20 cellular contexts compared by ENCODE assay signal in the genomic region with DNA sequence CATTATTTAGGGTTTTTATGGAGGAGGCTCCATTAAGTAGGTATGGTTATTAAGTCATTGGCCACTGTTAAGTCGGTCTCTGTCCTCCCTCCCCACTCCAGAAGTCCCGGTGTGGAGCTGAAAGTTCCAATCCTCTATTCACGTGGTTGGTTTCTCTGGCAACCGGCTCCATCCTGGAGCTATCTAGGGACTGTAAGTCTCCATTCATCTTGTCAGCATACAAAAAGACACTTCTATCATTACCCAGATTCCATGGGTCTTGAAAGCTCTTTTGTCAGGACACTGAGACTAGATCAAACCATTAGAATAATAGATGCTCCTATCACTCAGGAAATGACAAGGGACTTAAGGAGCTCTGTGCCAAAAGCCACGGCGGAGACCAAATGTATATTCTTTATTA.
DNase-seq lines count a peak whose midpoint lies in the region; ATAC-seq and TF ChIP-seq lines count a peak whose summit lies in the region.
"Had no signal": no experiment of that assay in that cellular context is flagged by ENCODE, and none has a peak within 500 bp of the region (broad histone marks: within the 10 kb centered on the region; RNA-seq: fewer than 3 reads in every experiment).

No MANE protein-coding gene starts in this region.

- H3K9me3 Mint-ChIP-seq in endodermal cell (no peaks in the 10 kb centered on the region), natural killer cell (no peaks in the 10 kb centered on the region)
- H3K9me3 Mint-ChIP-seq: HFFc6 had no signal

- H3K4me3 Mint-ChIP-seq in endodermal cell, result no peak overlapping the region
- no peak overlapping the region for H3K4me3 Mint-ChIP-seq in natural killer cell
- H3K4me3 Mint-ChIP-seq: CD14-positive monocyte, HFFc6 had no signal

- ATAC-seq in GM19351 (IDR thresholded peaks at IDR 0.05; ENCODE audit: unreplicated experiment) (no peak), natural killer cell (no peak)
- ATAC-seq: K562 had no signal

- H3K27ac ChIP-seq in endodermal cell (ENCODE audit: low read depth, low read length), result peak overlapping the region; percentile 44
- H3K27ac ChIP-seq: SK-N-MC had no signal

- TF ChIP-seq CTCF in endodermal cell (conservative IDR thresholded peaks at IDR 0.05) (no peak), natural killer cell (IDR thresholded peaks at IDR 0.05) (no peak)

- H3K4me3 ChIP-seq in HAP-1, result no peak overlapping the region
- H3K4me3 ChIP-seq in endodermal cell (ENCODE audit: low read length), result no peak overlapping the region
- H3K4me3 ChIP-seq: K562, SK-N-MC had no signal

- H3K27ac Mint-ChIP-seq in endodermal cell (no peak overlapping the region), natural killer cell (no peak overlapping the region)
- H3K27ac Mint-ChIP-seq: HFFc6 had no signal

- DNase-seq in HAP-1 (ENCODE audit: low spot score in 2 of 2) (peak; percentile 45 to 48), endodermal cell (no peak), midbrain (lab: John Stamatoyannopoulos, UW) (peak; percentile 12), NCI-H1048 (lab: John Stamatoyannopoulos, UW) (no peak), DMS 273 treated with DMSO at 0.1 percent for 48 hours (lab: John Stamatoyannopoulos, UW) (no peak), natural killer cell (no peak)
- DNase-seq: AML-193, GF-D8, HFFc6, NCI-H1105 treated with DMSO at 0.1 percent for 48 hours, NCI-H1694 treated with DMSO at 0.1 percent for 48 hours, NCI-H2227 treated with DMSO at 0.1 percent for 48 hours, NCI-H510A treated with DMSO at 0.1 percent for 48 hours, NCI-H82, OCI-M1, Right ventricle myocardium superior had no signal

- H3K4me1 Mint-ChIP-seq in endodermal cell (no peaks in the 10 kb centered on the region), natural killer cell (peaks cover 6 to 9% of the 10 kb centered on the region in 2 donors)

- no peaks in the 10 kb centered on the region for H3K36me3 ChIP-seq in HAP-1 (replicated peaks)
- H3K36me3 ChIP-seq in endodermal cell (ENCODE audit: control insufficient read depth, insufficient read depth, low read length), result peaks cover 67% of the 10 kb centered on the region

- H3K36me3 Mint-ChIP-seq in endodermal cell (ENCODE audit: low read depth) (peaks cover 34% of the 10 kb centered on the region), natural killer cell (peaks cover 9% of the 10 kb centered on the region)

- H3K27me3 Mint-ChIP-seq in endodermal cell (ENCODE audit: insufficient read depth) (no peaks in the 10 kb centered on the region), natural killer cell (ENCODE audit: low read depth in 2 of 2) (no peaks in the 10 kb centered on the region)

- H3K4me1 ChIP-seq in HAP-1, result peaks cover 8% of the 10 kb centered on the region; the same call in 1 of the 2 replicates
- no peaks in the 10 kb centered on the region for H3K4me1 ChIP-seq in endodermal cell (ENCODE audit: control insufficient read depth, insufficient read depth, low read length)

- WGBS in endodermal cell (ENCODE audit: insufficient coverage in 1 of 2, insufficient read length in 1 of 2), 2 experiments, result 63 to 84% methylated on average over 4 to 6 of the region's 6 CpGs

- in situ Hi-C loops in HAP-1 (cut with MboI; ENCODE audit: low sequenced_read_pairs), result no loop called here

- H3K9me3 ChIP-seq in HAP-1 (no peaks in the 10 kb centered on the region), endodermal cell (ENCODE audit: control insufficient read depth, low read length) (no peaks in the 10 kb centered on the region)

- H3K27me3 ChIP-seq in HAP-1 (ENCODE audit: low read depth) (no peaks in the 10 kb centered on the region), endodermal cell (ENCODE audit: control insufficient read depth, insufficient read depth, low read length, poor library complexity, severe bottlenecking) (no peaks in the 10 kb centered on the region)

- intact Hi-C loops in natural killer cell (cut with micrococcal nuclease), result no loop called here

- no peak overlapping the region for H3K9ac ChIP-seq in endodermal cell (ENCODE audit: extremely low read depth, low read length, poor library complexity, severe bottlenecking)

Comparison
In these comparisons a context has a peak if more than half of its experiments do, and no peak if none do; other contexts are left out.
1. DNase-seq: peak in HAP-1 (2 of 2) and midbrain (single experiment); none in endodermal cell (single experiment), NCI-H1048 (single experiment), DMS 273 treated with DMSO at 0.1 percent for 48 hours (single experiment) and natural killer cell (single experiment).